In the genomic region with DNA sequence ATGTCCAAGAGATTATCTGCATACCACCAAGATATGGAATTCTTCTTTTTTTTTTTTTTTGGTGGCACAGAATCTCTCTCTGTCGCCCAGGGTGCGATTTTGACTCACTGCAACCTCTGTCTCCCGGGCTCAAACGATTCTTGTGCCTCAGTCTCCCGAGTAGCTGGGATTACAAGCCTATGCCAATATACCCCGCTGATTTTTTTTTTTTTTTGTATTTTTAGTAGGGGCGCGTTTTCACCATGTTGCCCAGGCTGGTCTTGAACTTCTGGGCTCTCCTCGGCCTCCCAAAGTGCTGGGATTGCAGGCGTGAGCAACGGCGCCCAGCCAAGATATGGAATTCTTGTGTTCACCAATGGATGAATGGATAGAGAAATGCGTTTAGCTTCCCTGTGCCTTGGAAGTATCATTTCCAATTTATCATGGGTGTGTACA, we compare ENCODE assay signal across 13 cellular contexts. TPM values are rescaled to one million over a fixed set of nuclear protein-coding genes. Genes with fewer than 3 reads are reported as not detected.
DNase-seq lines count a peak whose midpoint lies in the region; ATAC-seq and TF ChIP-seq lines count a peak whose summit lies in the region.
"Had no signal": no experiment of that assay in that cellular context is flagged by ENCODE, and none has a peak within 500 bp of the region (broad histone marks: within the 10 kb centered on the region; RNA-seq: fewer than 3 reads in every experiment).

No MANE protein-coding gene starts in this region.

- H3K27ac Mint-ChIP-seq in nephron progenitor cell, result no peak overlapping the region
- H3K27ac Mint-ChIP-seq in activated T-cell treated with anti-CD3 and anti-CD28 coated beads, Interleukin-2, amount 50 U/mL, for 72 hours, result no peak overlapping the region

- no peaks in the 10 kb centered on the region for H3K9me3 ChIP-seq in MG63

- in situ Hi-C loops in astrocyte of the spinal cord (cut with HindIII; ENCODE audit: low sequenced_read_pairs), result no loop called here

- peak overlapping the region; percentile 97 for H3K4me3 Mint-ChIP-seq in nephron progenitor cell
- H3K4me3 Mint-ChIP-seq in activated T-cell treated with anti-CD3 and anti-CD28 coated beads, Interleukin-2, amount 50 U/mL, for 72 hours, result no peak overlapping the region
- H3K4me3 Mint-ChIP-seq: activated T-cell treated with anti-CD3 and anti-CD28 coated beads, Interleukin-2, amount 50 U/mL, for 4 hours had no signal

- peak; percentile 41 for DNase-seq in EL
- peak; percentile 26 for DNase-seq in MG63
- DNase-seq in astrocyte of the spinal cord (ENCODE audit: low read depth, low spot score), result no peak
- DNase-seq in nephron progenitor cell, result no peak
- DNase-seq in NCI-H2107 (lab: John Stamatoyannopoulos, UW), result no peak
- no peak for DNase-seq in effector CD8-positive, alpha-beta T cell (lab: John Stamatoyannopoulos, UW)
- DNase-seq in hypothalamus (lab: John Stamatoyannopoulos, UW), result no peak
- no peak for DNase-seq in activated T-cell treated with anti-CD3 and anti-CD28 coated beads, Interleukin-2, amount 50 U/mL, for 72 hours
- DNase-seq: activated T-cell treated with anti-CD3 and anti-CD28 coated beads, Interleukin-2, amount 50 U/mL, for 4 hours; NCI-H510A; spleen had no signal

- H3K27me3 Mint-ChIP-seq in nephron progenitor cell (ENCODE audit: low read depth, poor library complexity), result peaks cover 66% of the 10 kb centered on the region
- H3K27me3 Mint-ChIP-seq in activated T-cell treated with anti-CD3 and anti-CD28 coated beads, Interleukin-2, amount 50 U/mL, for 72 hours (ENCODE audit: low read depth), result peaks cover 88% of the 10 kb centered on the region

- no peaks in the 10 kb centered on the region for H3K36me3 ChIP-seq in MG63
- H3K36me3 ChIP-seq: spleen had no signal

- no peaks in the 10 kb centered on the region for H3K27me3 ChIP-seq in MG63

- peaks cover 8% of the 10 kb centered on the region for H3K36me3 Mint-ChIP-seq in nephron progenitor cell (ENCODE audit: low read depth)
- H3K36me3 Mint-ChIP-seq in activated T-cell treated with anti-CD3 and anti-CD28 coated beads, Interleukin-2, amount 50 U/mL, for 72 hours (ENCODE audit: insufficient read depth in 2 of 2), result peaks cover 18 to 26% of the 10 kb centered on the region in 2 donors

- H3K4me3 ChIP-seq in MG63 (peak overlapping the region; percentile 62), astrocyte of the spinal cord (ENCODE audit: low read depth, low read length) (peak overlapping the region; percentile 45)
- H3K4me3 ChIP-seq: spleen had no signal

- peaks cover 50% of the 10 kb centered on the region for H3K9me3 Mint-ChIP-seq in nephron progenitor cell
- peaks cover 12 to 18% of the 10 kb centered on the region in 2 donors for H3K9me3 Mint-ChIP-seq in activated T-cell treated with anti-CD3 and anti-CD28 coated beads, Interleukin-2, amount 50 U/mL, for 72 hours

- TF ChIP-seq CTCF in astrocyte of the spinal cord (IDR thresholded peaks at IDR 0.05; ENCODE audit: low read depth, low read length), result no peak
- no peak for TF ChIP-seq CTCF in nephron progenitor cell (IDR thresholded peaks at IDR 0.05)

- peaks cover 10% of the 10 kb centered on the region for H3K4me1 Mint-ChIP-seq in nephron progenitor cell
- H3K4me1 Mint-ChIP-seq in activated T-cell treated with anti-CD3 and anti-CD28 coated beads, Interleukin-2, amount 50 U/mL, for 72 hours (ENCODE audit: low read depth), result peaks cover 16% of the 10 kb centered on the region

- no peak for ATAC-seq in activated T-cell treated with anti-CD3 and anti-CD28 coated beads, Interleukin-2, amount 50 U/mL, for 72 hours (replicated peaks in 1 of 2)
- ATAC-seq: activated T-cell treated with anti-CD3 and anti-CD28 coated beads, Interleukin-2, amount 50 U/mL, for 4 hours had no signal

RNA-seq across cellular contexts. Expression of gene POM121L2, which starts 31.0 kb away (rescaled TPM):
- not detected in 2 replicates for total RNA-seq in MG63 (2014; rRNA removed; shearing (Covaris generic); ENCODE audit: low replicate concordance)
- total RNA-seq in activated T-cell treated with anti-CD3 and anti-CD28 coated beads, Interleukin-2, amount 50 U/mL, for 72 hours, result not detected
- total RNA-seq: activated T-cell treated with anti-CD3 and anti-CD28 coated beads, Interleukin-2, amount 50 U/mL, for 4 hours; frontal cortex; mesenteric fat pad; spleen had no signal

RNA-seq across cellular contexts. Expression of gene PRSS16, which starts 33.6 kb away (rescaled TPM):
- total RNA-seq in MG63 (2014; rRNA removed; shearing (Covaris generic); ENCODE audit: low replicate concordance), result 0.33 TPM in 1 of 2 replicates, not detected in the other
- 1 to 10 TPM; 5.3 to 5.6 TPM for total RNA-seq in activated T-cell treated with anti-CD3 and anti-CD28 coated beads, Interleukin-2, amount 50 U/mL, for 72 hours

Comparison
In these comparisons a context has a peak if more than half of its experiments do, and no peak if none do; other contexts are left out.
1. DNase-seq: peak in EL (single experiment) and MG63 (single experiment); none in astrocyte of the spinal cord (single experiment), nephron progenitor cell (single experiment), NCI-H2107 (single experiment), effector CD8-positive, alpha-beta T cell (single experiment), hypothalamus (0 of 51) and activated T-cell treated with anti-CD3 and anti-CD28 coated beads, Interleukin-2, amount 50 U/mL, for 72 hours (0 of 2).